8 cellular contexts compared by ENCODE assay signal in the genomic region with DNA sequence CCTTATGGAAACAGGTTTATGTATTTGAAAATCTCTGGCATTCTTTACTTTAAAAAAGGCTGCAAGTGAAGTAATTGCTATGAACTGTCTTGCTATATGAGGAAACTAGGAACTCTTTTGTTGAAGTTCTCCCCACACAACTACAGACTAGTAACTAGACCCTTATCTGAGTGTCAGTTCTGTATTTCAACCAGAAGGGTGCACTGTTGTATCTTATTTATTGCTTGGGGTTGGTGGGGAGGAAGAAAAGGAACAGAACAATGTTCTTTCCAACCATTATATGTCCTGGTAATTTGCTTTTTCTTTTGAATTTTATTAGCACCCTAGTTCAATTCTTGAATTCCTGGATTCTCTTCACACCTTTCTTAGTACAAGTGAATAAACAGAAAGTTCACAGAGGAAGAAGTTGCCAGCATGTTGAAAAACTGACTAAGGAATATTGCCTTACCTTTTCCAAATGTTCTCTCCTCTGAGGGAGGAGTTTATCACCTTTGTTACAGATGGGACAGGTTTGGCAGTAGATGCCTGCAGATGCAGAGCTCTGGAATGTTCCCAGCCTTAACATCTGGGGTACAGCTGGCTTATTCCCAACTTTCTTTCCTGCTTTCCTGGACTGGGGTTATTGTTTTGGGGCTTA.
DNase-seq lines count a peak whose midpoint lies in the region; ATAC-seq and TF ChIP-seq lines count a peak whose summit lies in the region.

No MANE protein-coding gene starts in this region.

- H3K4me1 Mint-ChIP-seq in CD14-positive monocyte, result peaks cover 4% of the 10 kb centered on the region

- H3K4me3 Mint-ChIP-seq in CD14-positive monocyte, result no peak overlapping the region

- H3K27ac ChIP-seq in breast epithelium (no peak overlapping the region), tibial artery (no peak overlapping the region)

- no peaks in the 10 kb centered on the region for H3K36me3 Mint-ChIP-seq in CD14-positive monocyte

- H3K9me3 ChIP-seq in breast epithelium (no peaks in the 10 kb centered on the region), tibial artery (no peaks in the 10 kb centered on the region)

- TF ChIP-seq CTCF in CD14-positive monocyte (IDR thresholded peaks at IDR 0.05), result peak; percentile 86
- peak; percentile 39 to 79 (median 72) for TF ChIP-seq CTCF in breast epithelium (IDR thresholded peaks at IDR 0.05)
- peak; percentile 22 to 41 for TF ChIP-seq CTCF in tibial artery (IDR thresholded peaks at IDR 0.05)

- no peak overlapping the region for H3K27ac Mint-ChIP-seq in CD14-positive monocyte

- intact Hi-C loops in CD14-positive monocyte (cut with micrococcal nuclease) (loop anchor here (10.0 kb wide), 1 partner anchor 643 kb away; no protein-coding TSS in a partner anchor), breast epithelium (cut with DNase I; ENCODE audit: low total_unique reads) (no loop called here), tibial artery (cut with DNase I; ENCODE audit: low total_unique reads) (no loop called here)

- no peaks in the 10 kb centered on the region for H3K4me1 ChIP-seq in breast epithelium
- H3K4me1 ChIP-seq in tibial artery, result no peaks in the 10 kb centered on the region

- ATAC-seq in GM18517 (IDR thresholded peaks at IDR 0.05; ENCODE audit: unreplicated experiment), result peak; percentile 59
- ATAC-seq in HG03139 (IDR thresholded peaks at IDR 0.05; ENCODE audit: unreplicated experiment), result peak; percentile 70

- no peak for DNase-seq in CD14-positive monocyte (ENCODE audit: low spot score)
- peak; percentile 59 for DNase-seq in NCI-H69 (lab: John Stamatoyannopoulos, UW)
- no peak for DNase-seq in breast epithelium (ENCODE audit: low spot score in 2 of 2)
- peak; percentile 43 for DNase-seq in kidney glomerular epithelial cell (lab: John Stamatoyannopoulos, UW)
- DNase-seq in tibial artery, result no peak
- no peak for DNase-seq in islet precursor cell

- H3K27me3 ChIP-seq in breast epithelium, result no peaks in the 10 kb centered on the region
- no peaks in the 10 kb centered on the region for H3K27me3 ChIP-seq in tibial artery

- TF ChIP-seq POLR2A in breast epithelium (IDR thresholded peaks at IDR 0.05), result no peak

- H3K27me3 Mint-ChIP-seq in CD14-positive monocyte (ENCODE audit: low read depth in 3 of 3), result peaks cover 2 to 7% (median 2%) of the 10 kb centered on the region in 3 donors

- H3K9me3 Mint-ChIP-seq in CD14-positive monocyte, result no peaks in the 10 kb centered on the region

- H3K36me3 ChIP-seq in breast epithelium (no peaks in the 10 kb centered on the region), tibial artery (no peaks in the 10 kb centered on the region)

- H3K4me3 ChIP-seq in breast epithelium (no peak overlapping the region), tibial artery (no peak overlapping the region)

Comparison
In these comparisons a context has a peak if more than half of its experiments do, and no peak if none do; other contexts are left out.
1. DNase-seq: peak in NCI-H69 (single experiment) and kidney glomerular epithelial cell (single experiment); none in CD14-positive monocyte (single experiment), breast epithelium (0 of 2), tibial artery (0 of 2) and islet precursor cell (single experiment).
2. CTCF ChIP-seq: peak in every context shown above with its lines; median percentile 86 in CD14-positive monocyte; 72 in breast epithelium; 32 in tibial artery.
3. intact Hi-C loops: an anchor here in CD14-positive monocyte (10.0 kb wide); none called in breast epithelium and tibial artery.